8 cellular contexts compared by ENCODE assay signal in the genomic region with DNA sequence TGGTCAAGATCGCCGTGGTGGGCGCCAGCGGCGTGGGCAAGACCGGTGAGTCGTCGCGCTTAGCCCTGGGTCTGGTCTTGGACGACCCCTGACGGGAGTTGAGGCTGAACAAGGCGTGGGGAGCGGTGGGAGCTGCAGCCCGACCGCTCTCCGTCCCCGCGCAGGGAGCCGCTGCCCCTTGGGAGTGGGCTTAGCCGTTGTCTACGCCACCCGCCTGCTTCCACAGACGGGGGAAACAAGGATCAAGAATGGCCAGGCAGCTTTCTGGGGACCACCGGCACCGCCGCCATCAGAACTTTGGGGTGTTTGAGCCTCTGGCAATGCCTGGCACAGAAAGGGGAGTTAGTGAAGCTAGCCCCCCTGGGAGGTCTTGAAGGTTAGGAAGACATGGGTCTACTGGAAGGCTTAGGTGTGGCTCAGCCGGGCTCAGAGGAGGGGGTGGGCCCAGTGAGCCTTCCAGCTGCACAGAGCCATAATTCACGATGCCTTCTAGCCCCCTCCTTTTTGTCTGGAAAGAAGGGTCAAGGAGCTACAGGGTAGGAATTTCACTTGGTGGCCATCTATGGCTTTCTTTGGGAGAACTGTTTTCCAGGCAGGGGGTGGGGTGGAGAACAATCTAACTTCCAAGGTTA. TPM values are rescaled to one million over a fixed set of nuclear protein-coding genes. Genes with fewer than 3 reads are reported as not detected.
DNase-seq lines count a peak whose midpoint lies in the region; ATAC-seq, FAIRE-seq and TF ChIP-seq lines count a peak whose summit lies in the region.

No MANE protein-coding gene starts in this region.

- no peak for TF ChIP-seq CTCF in GM12878 (IDR thresholded peaks at IDR 0.05 in 2 of 3, conservative IDR thresholded peaks at IDR 0.05 in 1 of 3; ENCODE audit: control insufficient read depth in 2 of 3, extremely low read depth in 1 of 3, insufficient read depth in 1 of 3, low read depth in 3 of 3, low read length in 3 of 3)
- TF ChIP-seq CTCF in lower lobe of right lung (IDR thresholded peaks at IDR 0.05) = no peak
- TF ChIP-seq CTCF in upper lobe of right lung (IDR thresholded peaks at IDR 0.05) = no peak

- H3K4me1 ChIP-seq in GM12878 (ENCODE audit: control insufficient read depth, insufficient read depth, low read length) (peaks cover 4% of the 10 kb centered on the region), lower lobe of right lung (peaks cover 24% of the 10 kb centered on the region), upper lobe of right lung (peaks cover 18% of the 10 kb centered on the region)

- H3K4me3 ChIP-seq in GM12878 = peak overlapping the region; percentile 72; the same call in 1 of the 2 replicates
- peak overlapping the region; percentile 69 for H3K4me3 ChIP-seq in lower lobe of right lung
- H3K4me3 ChIP-seq in upper lobe of right lung = peak overlapping the region; percentile 69

- H3K9ac ChIP-seq in GM12878 (ENCODE audit: control insufficient read depth, insufficient read depth, low read length) = no peak overlapping the region

- BruUV-seq in GM12878 (replicated peaks; lab: Mats Ljungman, UMichigan) = no TSS peak

- no peaks in the 10 kb centered on the region for H3K36me3 Mint-ChIP-seq in activated naive CD4-positive, alpha-beta T cell treated with anti-CD3 and anti-CD28 coated beads, Interleukin-2, amount 10 ng/mL, durations not matched to agents 7 days and 5 days
- H3K36me3 Mint-ChIP-seq in activated naive CD4-positive, alpha-beta T cell treated with anti-CD3 and anti-CD28 coated beads, Interleukin-2, amount 50 U/mL, for 72 hours = peaks cover 6 to 7% of the 10 kb centered on the region in 2 donors

- H3K27ac ChIP-seq in GM12878 (ENCODE audit: control insufficient read depth, insufficient read depth) = no peak overlapping the region
- H3K27ac ChIP-seq in lower lobe of right lung = peak overlapping the region; percentile 13
- H3K27ac ChIP-seq in upper lobe of right lung = no peak overlapping the region

- no peak overlapping the region for H3K27ac Mint-ChIP-seq in activated naive CD4-positive, alpha-beta T cell treated with anti-CD3 and anti-CD28 coated beads, Interleukin-2, amount 10 ng/mL, durations not matched to agents 7 days and 5 days
- H3K27ac Mint-ChIP-seq in activated naive CD4-positive, alpha-beta T cell treated with anti-CD3 and anti-CD28 coated beads, Interleukin-2, amount 50 U/mL, for 72 hours = no peak overlapping the region

- H2AFZ ChIP-seq in GM12878 (ENCODE audit: control insufficient read depth, low read depth, low read length) = peak overlapping the region; percentile 84

- H3K27me3 ChIP-seq in GM12878 (replicated peaks in 1 of 2; ENCODE audit: control insufficient read depth in 2 of 2, insufficient read depth in 2 of 2, low read length in 1 of 2) = peaks cover 0 to 5% of the 10 kb centered on the region in 2 experiments; a peak in 2 of 4 replicates
- peaks cover 10% of the 10 kb centered on the region for H3K27me3 ChIP-seq in lower lobe of right lung (ENCODE audit: low read depth)
- peaks cover 15% of the 10 kb centered on the region for H3K27me3 ChIP-seq in upper lobe of right lung

- RAD21 ChIA-PET in GM12878 (lab: Charles Lee; ENCODE audit: unreplicated experiment) = no interaction called here

- ATAC-seq in activated naive CD4-positive, alpha-beta T cell treated with anti-CD3 and anti-CD28 coated beads, Interleukin-2, amount 50 U/mL, for 72 hours = no peak
- no peak for ATAC-seq in GM12878
- ATAC-seq in lower lobe of right lung = no peak
- ATAC-seq in upper lobe of right lung = no peak
- no peak for ATAC-seq in HG03442 (IDR thresholded peaks at IDR 0.05; ENCODE audit: unreplicated experiment)
- no peak for ATAC-seq in HG03342 (IDR thresholded peaks at IDR 0.05; ENCODE audit: unreplicated experiment)

- TF ChIP-seq EP300 in GM12878 (IDR thresholded peaks at IDR 0.05; ENCODE audit: borderline replicate concordance in 1 of 2, control insufficient read depth in 1 of 2, low read depth in 2 of 2, low read length in 2 of 2) = no peak

- CTCF ChIA-PET in activated naive CD4-positive, alpha-beta T cell treated with anti-CD3 and anti-CD28 coated beads, Interleukin-2, amount 10 ng/mL, durations not matched to agents 7 days and 5 days (lab: Charles Lee) = no interaction called here
- CTCF ChIA-PET in GM12878 (lab: Yijun Ruan, JAX) = interaction anchor here (0.7 kb wide), 1 partner anchor 11 kb away, joined by 3 read pairs; no protein-coding TSS in a partner anchor

- peaks cover 9% of the 10 kb centered on the region for H3K4me1 Mint-ChIP-seq in activated naive CD4-positive, alpha-beta T cell treated with anti-CD3 and anti-CD28 coated beads, Interleukin-2, amount 10 ng/mL, durations not matched to agents 7 days and 5 days

- 58% methylated on average over 28 of the region's 28 CpGs for WGBS in GM12878 (ENCODE audit: insufficient coverage, insufficient replicate concordance, low lambda C conversion rate, missing lambda C conversion rate)

- SMC1A ChIA-PET in GM12878 (lab: Charles Lee; ENCODE audit: uncharacterized antibody, unreplicated experiment) = no interaction called here

- no peak for FAIRE-seq in GM12878 (lab: Jason Lieb, UNC)

- H3K36me3 ChIP-seq in GM12878 (ENCODE audit: control insufficient read depth in 2 of 2, insufficient read depth in 2 of 2, low read length in 1 of 2) (no peaks in the 10 kb centered on the region), lower lobe of right lung (no peaks in the 10 kb centered on the region), upper lobe of right lung (no peaks in the 10 kb centered on the region)

- no peak for TF ChIP-seq RAD21 in GM12878 (IDR thresholded peaks at IDR 0.05; ENCODE audit: insufficient read depth, low read depth, low read length)

- peaks cover 46% of the 10 kb centered on the region for H3K27me3 Mint-ChIP-seq in activated naive CD4-positive, alpha-beta T cell treated with anti-CD3 and anti-CD28 coated beads, Interleukin-2, amount 10 ng/mL, durations not matched to agents 7 days and 5 days

- peak overlapping the region; percentile 96 for H3K4me2 ChIP-seq in GM12878 (ENCODE audit: control insufficient read depth, insufficient read depth)

- intact Hi-C loops in GM12878 (cut with micrococcal nuclease; ENCODE audit: unreplicated experiment) = loop anchor here (5.0 kb wide), 1 partner anchor 140 kb away; no protein-coding TSS in a partner anchor
- intact Hi-C loops in lower lobe of right lung (cut with DNase I) = no loop called here
- intact Hi-C loops in upper lobe of right lung (cut with DNase I) = loop anchor here (10.0 kb wide), 1 partner anchor 118 kb away; no protein-coding TSS in a partner anchor

- H3K9me3 ChIP-seq in GM12878 (replicated peaks; ENCODE audit: control insufficient read depth, insufficient read depth, low read length) (no peaks in the 10 kb centered on the region; the same call in 2 of the 3 replicates), lower lobe of right lung (no peaks in the 10 kb centered on the region), upper lobe of right lung (no peaks in the 10 kb centered on the region)

- H3K79me2 ChIP-seq in GM12878 (ENCODE audit: control insufficient read depth, insufficient read depth, low read length) = no peaks in the 10 kb centered on the region

- no peak for DNase-seq in activated naive CD4-positive, alpha-beta T cell treated with anti-CD3 and anti-CD28 coated beads, Interleukin-2, amount 10 ng/mL, durations not matched to agents 7 days and 5 days
- no peak for DNase-seq in activated naive CD4-positive, alpha-beta T cell treated with anti-CD3 and anti-CD28 coated beads, Interleukin-2, amount 50 U/mL, for 72 hours (ENCODE audit: low spot score in 2 of 2)
- DNase-seq in GM12878 (ENCODE audit: low read depth, low spot score) (no peak), lower lobe of right lung (no peak), upper lobe of right lung (no peak), kidney glomerular epithelial cell (lab: John Stamatoyannopoulos, UW) (no peak)

- peak overlapping the region; percentile 72 for H3K4me3 Mint-ChIP-seq in activated naive CD4-positive, alpha-beta T cell treated with anti-CD3 and anti-CD28 coated beads, Interleukin-2, amount 10 ng/mL, durations not matched to agents 7 days and 5 days

- in situ Hi-C loops in GM12878 (cut with MboI) = no loop called here

- no peaks in the 10 kb centered on the region for H4K20me1 ChIP-seq in GM12878 (ENCODE audit: control insufficient read depth, insufficient read depth)

- POLR2A ChIA-PET in GM12878 (lab: Charles Lee) = no interaction called here

- no peak for TF ChIP-seq POLR2A in GM12878 (IDR thresholded peaks at IDR 0.05; ENCODE audit: low read depth, low read length)

- no peaks in the 10 kb centered on the region for H3K9me3 Mint-ChIP-seq in activated naive CD4-positive, alpha-beta T cell treated with anti-CD3 and anti-CD28 coated beads, Interleukin-2, amount 10 ng/mL, durations not matched to agents 7 days and 5 days
- H3K9me3 Mint-ChIP-seq in activated naive CD4-positive, alpha-beta T cell treated with anti-CD3 and anti-CD28 coated beads, Interleukin-2, amount 50 U/mL, for 72 hours = peaks cover 3 to 12% of the 10 kb centered on the region in 2 donors

TF ChIP-seq in GM12878, 131 proteins besides CTCF, POLR2A, EP300 and RAD21 (continues in another document):
- no peak for TF ChIP-seq ZNF622 (IDR thresholded peaks at IDR 0.05)
- no peak for TF ChIP-seq RFX5 (IDR thresholded peaks at IDR 0.05; ENCODE audit: low read depth, low read length)
- no peak for TF ChIP-seq TCF7 (IDR thresholded peaks at IDR 0.05; ENCODE audit: borderline replicate concordance)
- TF ChIP-seq SPI1 (IDR thresholded peaks at IDR 0.05; ENCODE audit: borderline replicate concordance, insufficient read depth, low read depth, low read length) = no peak

RNA-seq across cellular contexts. Expression of gene RASL11B, which starts 0.6 kb away (rescaled TPM):
- under 1 TPM; 0.14 to 0.84 TPM for total RNA-seq in activated naive CD4-positive, alpha-beta T cell treated with anti-CD3 and anti-CD28 coated beads, Interleukin-2, amount 50 U/mL, for 72 hours
- total RNA-seq in GM12878 (2013; cell fraction: nucleolus; rRNA removed) = 0.21 TPM in 1 of 2 replicates, not detected in the other
- total RNA-seq in GM12878 (2014; rRNA removed) (0.06 TPM in 1 of 2 replicates, not detected in the other), GM12878 (2014; rRNA removed; fragmentation: Illumina TruSeq; extraction: Trizol) (not detected in 2 replicates), GM12878 (2021) (not detected in 2 replicates), lower lobe of right lung (0.41 TPM), upper lobe of right lung (2.2 TPM)
- not detected for polyA plus RNA-seq in GM12878 (2011; ENCODE audit: low read depth)
- polyA plus RNA-seq in GM12878 (2011; rRNA removed) (not detected in 2 replicates), GM12878 (2014; fragmentation: Illumina TruSeq; extraction: Trizol) (0.21 TPM in 1 of 2 replicates, not detected in the other), GM12878 (2014; fragmentation: Nextera tagmentation; extraction: Ambion mirVana) (under 1 TPM in 1 of 2 experiments, not detected in 1; 0.08 TPM), GM12878 (2014; rRNA removed) (0.06 and 0.19 TPM in 2 replicates), GM12878 (2016; fragmentation: Nextera tagmentation; extraction: Ambion mirVana) (under 1 TPM; 0.19 to 0.45 TPM)
- 0.03 TPM in 1 of 2 replicates, not detected in the other for polyA plus RNA-seq in GM12878 (2011; cell fraction: cytosol; rRNA removed)
- not detected in 2 replicates for polyA plus RNA-seq in GM12878 (2011; cell fraction: nucleus; rRNA removed)
- polyA plus RNA-seq in GM12878 (2012) = 0.15 TPM in 1 of 2 replicates, not detected in the other
- polyA minus RNA-seq in GM12878 (2011; rRNA and poly(A)+ RNA removed) = not detected in 2 replicates
- polyA minus RNA-seq in GM12878 (2011; cell fraction: cytosol; rRNA and poly(A)+ RNA removed) = not detected in 2 replicates
- polyA minus RNA-seq in GM12878 (2011; cell fraction: nucleus; rRNA and poly(A)+ RNA removed) = not detected in 2 replicates
